Comparison of ENCODE assay signal across 16 cellular contexts in the genomic region with DNA sequence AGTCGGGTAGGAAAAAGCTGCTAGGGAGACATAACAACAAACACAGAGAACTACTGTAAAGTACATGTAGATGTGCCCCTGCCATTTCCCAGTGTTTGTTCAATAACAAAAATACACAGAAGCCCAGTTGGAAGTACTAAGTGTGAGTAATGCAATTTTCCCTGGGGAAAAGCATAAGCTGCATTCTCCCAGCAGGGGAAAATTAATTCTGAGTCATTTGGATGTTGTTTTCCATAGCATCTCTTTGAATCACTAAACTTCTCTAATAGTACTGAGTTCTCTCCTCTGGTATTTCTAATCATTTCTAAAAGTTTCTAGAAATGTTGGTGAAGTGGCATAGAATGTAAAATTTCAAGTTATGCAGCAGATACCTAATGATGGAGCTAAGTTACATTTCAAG.
DNase-seq lines count a peak whose midpoint lies in the region; ATAC-seq, FAIRE-seq and TF ChIP-seq lines count a peak whose summit lies in the region.
"Had no signal": no experiment of that assay in that cellular context is flagged by ENCODE, and none has a peak within 500 bp of the region (broad histone marks: within the 10 kb centered on the region; RNA-seq: fewer than 3 reads in every experiment).

No MANE protein-coding gene starts in this region.

- ATAC-seq in HG03460 (IDR thresholded peaks at IDR 0.05; ENCODE audit: unreplicated experiment), result no peak
- no peak for ATAC-seq in HG02763 (IDR thresholded peaks at IDR 0.05; ENCODE audit: unreplicated experiment)
- ATAC-seq in HG03378 (IDR thresholded peaks at IDR 0.05; ENCODE audit: unreplicated experiment), result no peak

- H4K20me1 ChIP-seq in H1 (replicated peaks in 1 of 2; ENCODE audit: control insufficient read depth in 1 of 2, insufficient read depth in 2 of 2, low read length in 2 of 2), result no peaks in the 10 kb centered on the region

- H4K8ac ChIP-seq in H1 (ENCODE audit: extremely low read depth, insufficient read depth, low read length), result no peak overlapping the region

- H3K56ac ChIP-seq in H1 (replicated peaks; ENCODE audit: insufficient read length, low read depth, low read length), result no peak overlapping the region

- no peak overlapping the region for H4K5ac ChIP-seq in H1 (ENCODE audit: insufficient read length, low read depth, low read length)

- H2BK20ac ChIP-seq in H1 (ENCODE audit: low read length), result no peak overlapping the region

- DNase-seq in DMS 273 (lab: John Stamatoyannopoulos, UW; ENCODE audit: unreplicated experiment), result peak; percentile 43
- no peak for DNase-seq in DMS 273 treated with DMSO at 0.1 percent for 48 hours (lab: John Stamatoyannopoulos, UW)
- peak; percentile 52 for DNase-seq in NCI-H460 (ENCODE audit: extremely low read depth, low read depth)
- DNase-seq in H1 (ENCODE audit: low read depth in 1 of 2, low spot score in 2 of 2), result no peak
- peak; percentile 84 for DNase-seq in renal cortical epithelial cell (ENCODE audit: low read depth)
- DNase-seq: activated B cell treated with CpG ODN at 0.5 μM for 24 hours, anterior cingulate cortex, DMS79, MG63, NCI-H524, sigmoid colon, testis had no signal

- no peak overlapping the region for H3K4ac ChIP-seq in H1 (replicated peaks; ENCODE audit: insufficient read length, low read depth, low read length)

- TF ChIP-seq EP300 in H1 (IDR thresholded peaks at IDR 0.05; ENCODE audit: borderline replicate concordance in 1 of 2, low read depth in 2 of 2, low read length in 2 of 2), result no peak

- H2BK15ac ChIP-seq in H1 (ENCODE audit: low read length), result no peak overlapping the region

- POLR2A ChIA-PET in H1 (lab: Charles Lee; ENCODE audit: partially characterized antibody), result no interaction called here

- no peak overlapping the region for H2BK5ac ChIP-seq in H1 (ENCODE audit: low read depth, low read length)

- no peaks in the 10 kb centered on the region for H3K36me3 ChIP-seq in H1 (ENCODE audit: control insufficient read depth in 2 of 4, insufficient read depth in 4 of 4, low read length in 3 of 4)
- H3K36me3 ChIP-seq: MG63, sigmoid colon had no signal

- no peaks in the 10 kb centered on the region for H3K9me3 ChIP-seq in H1 (ENCODE audit: insufficient read depth in 2 of 2, low read depth in 1 of 2, low read length in 1 of 2)
- H3K9me3 ChIP-seq: MG63, sigmoid colon, testis had no signal

- H3K4me2 ChIP-seq in H1 (ENCODE audit: insufficient read depth in 1 of 2, low read depth in 2 of 2, low read length in 2 of 2), result no peak overlapping the region

- H3K18ac ChIP-seq in H1 (ENCODE audit: extremely low read depth, low read length), result no peak overlapping the region

- no peaks in the 10 kb centered on the region for H3K27me3 ChIP-seq in H1 (replicated peaks in 1 of 4; ENCODE audit: control insufficient read depth in 3 of 4, extremely low read depth in 1 of 4, insufficient read depth in 3 of 4, low read length in 3 of 4)
- H3K27me3 ChIP-seq: MG63, sigmoid colon, testis had no signal

- no peak overlapping the region for H2BK12ac ChIP-seq in H1 (ENCODE audit: low read depth, low read length)

- H4K91ac ChIP-seq in H1 (replicated peaks; ENCODE audit: insufficient read length, low read length), result no peak overlapping the region

- no peak overlapping the region for H3K4me3 ChIP-seq in H1 (ENCODE audit: extremely low read depth in 1 of 4, insufficient read depth in 2 of 4, low read depth in 3 of 4, low read length in 4 of 4)
- H3K4me3 ChIP-seq: MG63, sigmoid colon, testis had no signal

- TF ChIP-seq CTCF in H1 (IDR thresholded peaks at IDR 0.05; ENCODE audit: control extremely low read depth in 1 of 3, insufficient read depth in 1 of 3, low read depth in 1 of 3, low read length in 3 of 3), result no peak

- no peak overlapping the region for H3K23ac ChIP-seq in H1 (ENCODE audit: insufficient read length)

- no peak overlapping the region for H3K14ac ChIP-seq in H1 (ENCODE audit: insufficient read length)

- WGBS in H1 (ENCODE audit: extremely low coverage in 1 of 2, insufficient coverage in 1 of 2, insufficient read length in 1 of 2, insufficient replicate concordance in 2 of 2, low coverage in 1 of 2, low lambda C conversion rate in 2 of 2, missing lambda C conversion rate in 1 of 2), 2 experiments, result 80% methylated on average over 1 of the region's 1 CpG; no CpG with 5 or more reads in 1 of the 2 experiments

- no peak overlapping the region for H2BK120ac ChIP-seq in H1 (replicated peaks; ENCODE audit: low read depth, low read length)

- no peak overlapping the region for H2AK5ac ChIP-seq in H1 (ENCODE audit: low read depth, low read length)

- CTCF ChIA-PET in H1 (lab: Charles Lee; ENCODE audit: partially characterized antibody), result no interaction called here

- H3K79me2 ChIP-seq in H1 (ENCODE audit: control insufficient read depth in 1 of 2, insufficient read depth in 2 of 2, low read length in 2 of 2), result no peaks in the 10 kb centered on the region

- no peak overlapping the region for H3K27ac ChIP-seq in H1 (ENCODE audit: low read depth, low read length)
- H3K27ac ChIP-seq: 22Rv1, sigmoid colon, testis had no signal

- peak overlapping the region; percentile 84 for H2AFZ ChIP-seq in H1 (ENCODE audit: low read length)

- FAIRE-seq in H1 (lab: Jason Lieb, UNC), result no peak

- no peak for TF ChIP-seq RAD21 in H1 (IDR thresholded peaks at IDR 0.05 in 1 of 2, conservative IDR thresholded peaks at IDR 0.05 in 1 of 2; ENCODE audit: low read depth in 2 of 2, low read length in 2 of 2)

- H3K9ac ChIP-seq in H1 (replicated peaks in 1 of 4; ENCODE audit: extremely low read depth in 1 of 4, low read depth in 3 of 4, low read length in 3 of 4), result no peak overlapping the region

- no peaks in the 10 kb centered on the region for H3K4me1 ChIP-seq in H1 (replicated peaks in 1 of 4; ENCODE audit: control insufficient read depth in 3 of 4, insufficient read depth in 4 of 4, low read length in 3 of 4)
- H3K4me1 ChIP-seq: sigmoid colon, testis had no signal

- H3K23me2 ChIP-seq in H1 (ENCODE audit: low read depth, low read length), result no peaks in the 10 kb centered on the region

- H3K79me1 ChIP-seq in H1 (ENCODE audit: low read depth, low read length), result no peaks in the 10 kb centered on the region

- no peak for TF ChIP-seq POLR2A in H1 (IDR thresholded peaks at IDR 0.05; ENCODE audit: control extremely low read depth in 1 of 2, low read depth in 2 of 2, low read length in 2 of 2)

TF ChIP-seq in H1, 55 proteins besides CTCF, POLR2A, EP300 and RAD21:
- TF ChIP-seq ASH2L (IDR thresholded peaks at IDR 0.05; ENCODE audit: low read length), result no peak
- TF ChIP-seq RFX5 (IDR thresholded peaks at IDR 0.05; ENCODE audit: borderline replicate concordance, low read depth, low read length), result no peak
- no peak for TF ChIP-seq KDM1A (IDR thresholded peaks at IDR 0.05; ENCODE audit: borderline replicate concordance, low read length)
- no peak for TF ChIP-seq GABPA (IDR thresholded peaks at IDR 0.05; ENCODE audit: borderline replicate concordance, insufficient read depth, low read length)
- TF ChIP-seq, protein P1, sequence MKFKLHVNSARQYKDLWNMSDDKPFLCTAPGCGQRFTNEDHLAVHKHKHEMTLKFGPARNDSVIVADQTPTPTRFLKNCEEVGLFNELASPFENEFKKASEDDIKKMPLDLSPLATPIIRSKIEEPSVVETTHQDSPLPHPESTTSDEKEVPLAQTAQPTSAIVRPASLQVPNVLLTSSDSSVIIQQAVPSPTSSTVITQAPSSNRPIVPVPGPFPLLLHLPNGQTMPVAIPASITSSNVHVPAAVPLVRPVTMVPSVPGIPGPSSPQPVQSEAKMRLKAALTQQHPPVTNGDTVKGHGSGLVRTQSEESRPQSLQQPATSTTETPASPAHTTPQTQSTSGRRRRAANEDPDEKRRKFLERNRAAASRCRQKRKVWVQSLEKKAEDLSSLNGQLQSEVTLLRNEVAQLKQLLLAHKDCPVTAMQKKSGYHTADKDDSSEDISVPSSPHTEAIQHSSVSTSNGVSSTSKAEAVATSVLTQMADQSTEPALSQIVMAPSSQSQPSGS (IDR thresholded peaks at IDR 0.05; ENCODE audit: low read length), result no peak
- no peak for TF ChIP-seq SP2 (IDR thresholded peaks at IDR 0.05; ENCODE audit: low read length)
- no peak for TF ChIP-seq BACH1 (IDR thresholded peaks at IDR 0.05; ENCODE audit: low read length)
- TF ChIP-seq SRF (IDR thresholded peaks at IDR 0.05; ENCODE audit: low read depth, low read length), result no peak
- TF ChIP-seq MAFK (IDR thresholded peaks at IDR 0.05; ENCODE audit: low read depth, low read length), result no peak
- no peak for TF ChIP-seq TCF12 (IDR thresholded peaks at IDR 0.05; ENCODE audit: low read depth, low read length)
- no peak for TF ChIP-seq CREB1 (IDR thresholded peaks at IDR 0.05)
- no peak for TF ChIP-seq EGR1 (IDR thresholded peaks at IDR 0.05; ENCODE audit: borderline replicate concordance, low read depth, low read length)
- no peak for TF ChIP-seq SP4 (IDR thresholded peaks at IDR 0.05; ENCODE audit: low read length)
- TF ChIP-seq GTF2F1 (IDR thresholded peaks at IDR 0.05; ENCODE audit: borderline replicate concordance, low read depth, low read length), result no peak
- TF ChIP-seq TEAD4 (IDR thresholded peaks at IDR 0.05; ENCODE audit: low read depth, low read length), result no peak

Comparison
In these comparisons a context has a peak if more than half of its experiments do, and no peak if none do; other contexts are left out.
1. DNase-seq: peak in DMS 273 (single experiment), NCI-H460 (single experiment) and renal cortical epithelial cell (single experiment); none in DMS 273 treated with DMSO at 0.1 percent for 48 hours (single experiment) and H1 (0 of 2).